21 cellular contexts compared by ENCODE assay signal in genomic region chr6:44093750-44094402, GRCh38. TPM values are rescaled to one million over a fixed set of nuclear protein-coding genes. Genes with fewer than 3 reads are reported as not detected.
DNase-seq lines count a peak whose midpoint lies in the region; ATAC-seq and TF ChIP-seq lines count a peak whose summit lies in the region.
"Had no signal": no experiment of that assay in that cellular context is flagged by ENCODE, and none has a peak within 500 bp of the region (broad histone marks: within the 10 kb centered on the region; RNA-seq: fewer than 3 reads in every experiment).

No MANE protein-coding gene starts in this region.

- ATAC-seq in CD4-positive, CD25-positive, alpha-beta regulatory T cell (ENCODE audit: low read depth in 2 of 2), result no peak
- ATAC-seq in stimulated activated effector memory CD8-positive, alpha-beta T cell treated with anti-CD3 and anti-CD28 coated beads, Interleukin-12 subunit alpha, Interleukin-12 subunit beta, amount 100 ng/mL, for 72 hours, result no peak
- no peak for ATAC-seq in GM21529 (IDR thresholded peaks at IDR 0.05; ENCODE audit: unreplicated experiment)
- ATAC-seq: A549, HCT116 had no signal

- no peak for DNase-seq in CD4-positive, CD25-positive, alpha-beta regulatory T cell
- no peak for DNase-seq in Calu3
- no peak for DNase-seq in hepatocyte (ENCODE audit: low spot score)
- DNase-seq in stimulated activated effector memory CD8-positive, alpha-beta T cell treated with anti-CD3 and anti-CD28 coated beads, Interleukin-12 subunit alpha, Interleukin-12 subunit beta, amount 100 ng/mL, for 72 hours (ENCODE audit: low spot score in 2 of 2), result no peak
- DNase-seq in substantia nigra (lab: John Stamatoyannopoulos, UW), result no peak
- no peak for DNase-seq in AG20443 (ENCODE audit: low spot score)
- DNase-seq: CD8-positive, alpha-beta memory T cell; COR-L47; DMS153; DMS79; GDM1; GOT3; H7; HFFc6; KBM-7 had no signal

- H3K4me1 ChIP-seq in CD4-positive, CD25-positive, alpha-beta regulatory T cell (ENCODE audit: control insufficient read depth, insufficient read depth, low read length, poor library complexity, severe bottlenecking), result no peaks in the 10 kb centered on the region
- H3K4me1 ChIP-seq in hepatocyte (ENCODE audit: insufficient read depth), result peaks cover 16% of the 10 kb centered on the region
- H3K4me1 ChIP-seq: A549 had no signal

- TF ChIP-seq CTCF in Calu3 (IDR thresholded peaks at IDR 0.05; ENCODE audit: unreplicated experiment) (no peak), hepatocyte (IDR thresholded peaks at IDR 0.05; ENCODE audit: poor library complexity) (no peak)

- H3K27me3 ChIP-seq in CD4-positive, CD25-positive, alpha-beta regulatory T cell (ENCODE audit: control insufficient read depth, insufficient read depth, low read length), result no peaks in the 10 kb centered on the region
- H3K27me3 ChIP-seq in hepatocyte, result no peaks in the 10 kb centered on the region
- H3K27me3 ChIP-seq: BLaER1 treated with 17β-estradiol and CSF1 and Interleukin-3, amounts not matched to agents 10 nM and 100 nM had no signal

- peak overlapping the region in 1 of 4 donors; percentile 71 for H3K4me3 Mint-ChIP-seq in CD4-positive, CD25-positive, alpha-beta regulatory T cell
- H3K4me3 Mint-ChIP-seq in Calu3 (ENCODE audit: low read depth, unreplicated experiment), result no peak overlapping the region
- no peak overlapping the region for H3K4me3 Mint-ChIP-seq in stimulated activated effector memory CD8-positive, alpha-beta T cell treated with anti-CD3 and anti-CD28 coated beads, Interleukin-12 subunit alpha, Interleukin-12 subunit beta, amount 100 ng/mL, for 72 hours
- H3K4me3 Mint-ChIP-seq: B cell; CD8-positive, alpha-beta memory T cell; HFFc6; IgD-negative memory B cell had no signal

- no peaks in the 10 kb centered on the region for H3K79me2 ChIP-seq in hepatocyte

- H3K36me3 Mint-ChIP-seq in CD4-positive, CD25-positive, alpha-beta regulatory T cell, result peaks cover 17% of the 10 kb centered on the region
- H3K36me3 Mint-ChIP-seq in Calu3 (ENCODE audit: insufficient read depth, unreplicated experiment), result peaks cover 26% of the 10 kb centered on the region
- H3K36me3 Mint-ChIP-seq in stimulated activated effector memory CD8-positive, alpha-beta T cell treated with anti-CD3 and anti-CD28 coated beads, Interleukin-12 subunit alpha, Interleukin-12 subunit beta, amount 100 ng/mL, for 72 hours, result peaks cover 9% of the 10 kb centered on the region

- no peak overlapping the region for H3K4me3 ChIP-seq in CD4-positive, CD25-positive, alpha-beta regulatory T cell (ENCODE audit: low read depth, low read length)
- H3K4me3 ChIP-seq in hepatocyte, result no peak overlapping the region
- H3K4me3 ChIP-seq: A549; BLaER1 treated with 17β-estradiol and CSF1 and Interleukin-3, amounts not matched to agents 10 nM and 100 nM had no signal

- H3K27ac ChIP-seq in CD4-positive, CD25-positive, alpha-beta regulatory T cell (ENCODE audit: insufficient read depth, low read length, poor library complexity, severe bottlenecking), result no peak overlapping the region
- H3K27ac ChIP-seq in hepatocyte (peak overlapping the region; percentile 71), substantia nigra (ENCODE audit: low read depth, low read length, poor library complexity, severe bottlenecking) (no peak overlapping the region)
- H3K27ac ChIP-seq: A549; BLaER1 treated with 17β-estradiol and CSF1 and Interleukin-3, amounts not matched to agents 10 nM and 100 nM had no signal

- no peaks in the 10 kb centered on the region for H3K9me2 ChIP-seq in hepatocyte (replicated peaks; ENCODE audit: insufficient read depth)

- no peaks in the 10 kb centered on the region for H3K27me3 Mint-ChIP-seq in CD4-positive, CD25-positive, alpha-beta regulatory T cell
- H3K27me3 Mint-ChIP-seq in Calu3 (ENCODE audit: unreplicated experiment), result no peaks in the 10 kb centered on the region
- H3K27me3 Mint-ChIP-seq: B cell; CD8-positive, alpha-beta memory T cell; IgD-negative memory B cell had no signal

- 91% methylated on average over 6 of the region's 6 CpGs for WGBS in hepatocyte (ENCODE audit: low lambda C conversion rate, missing lambda C conversion rate)

- intact Hi-C loops in Calu3 (cut with micrococcal nuclease; ENCODE audit: unreplicated experiment), result no loop called here

- BruUV-seq in Calu3 (replicated peaks; lab: Mats Ljungman, UMichigan), result no TSS peak

- CTCF ChIA-PET in Calu3 (lab: Charles Lee), result interaction anchor here (0.5 to 0.9 kb wide), 5 partner anchors 9 to 1879 kb away, joined by 3 to 22 read pairs (median 7); no protein-coding TSS in a partner anchor

- H3K27ac Mint-ChIP-seq in CD4-positive, CD25-positive, alpha-beta regulatory T cell, result peak overlapping the region in 2 of 3 donors; percentile 7 to 52
- H3K27ac Mint-ChIP-seq in Calu3 (ENCODE audit: unreplicated experiment), result peak overlapping the region; percentile 5
- H3K27ac Mint-ChIP-seq in stimulated activated effector memory CD8-positive, alpha-beta T cell treated with anti-CD3 and anti-CD28 coated beads, Interleukin-12 subunit alpha, Interleukin-12 subunit beta, amount 100 ng/mL, for 72 hours, result peak overlapping the region; percentile 0
- H3K27ac Mint-ChIP-seq: B cell, HFFc6, IgD-negative memory B cell had no signal

- no peak overlapping the region for H3K4me2 ChIP-seq in hepatocyte
- H3K4me2 ChIP-seq: A549; BLaER1 treated with 17β-estradiol and CSF1 and Interleukin-3, amounts not matched to agents 10 nM and 100 nM had no signal

- H3K36me3 ChIP-seq in CD4-positive, CD25-positive, alpha-beta regulatory T cell (ENCODE audit: control insufficient read depth, insufficient read depth, low read length), result no peaks in the 10 kb centered on the region
- no peaks in the 10 kb centered on the region for H3K36me3 ChIP-seq in hepatocyte (replicated peaks; ENCODE audit: insufficient read depth, low read depth)

- no peak overlapping the region for H2AFZ ChIP-seq in hepatocyte

- H4K20me1 ChIP-seq in hepatocyte (ENCODE audit: insufficient read depth, poor library complexity, severe bottlenecking), result no peaks in the 10 kb centered on the region

- no peaks in the 10 kb centered on the region for H3K9me3 ChIP-seq in CD4-positive, CD25-positive, alpha-beta regulatory T cell (ENCODE audit: control insufficient read depth in 2 of 2, low read length in 2 of 2)
- no peaks in the 10 kb centered on the region for H3K9me3 ChIP-seq in hepatocyte (ENCODE audit: low read depth)
- H3K9me3 ChIP-seq: A549; BLaER1 treated with 17β-estradiol and CSF1 and Interleukin-3, amounts not matched to agents 10 nM and 100 nM had no signal

- no peaks in the 10 kb centered on the region for H3K9me3 Mint-ChIP-seq in CD4-positive, CD25-positive, alpha-beta regulatory T cell
- H3K9me3 Mint-ChIP-seq in Calu3 (ENCODE audit: low read depth, unreplicated experiment), result no peaks in the 10 kb centered on the region
- H3K9me3 Mint-ChIP-seq in stimulated activated effector memory CD8-positive, alpha-beta T cell treated with anti-CD3 and anti-CD28 coated beads, Interleukin-12 subunit alpha, Interleukin-12 subunit beta, amount 100 ng/mL, for 72 hours, result no peaks in the 10 kb centered on the region
- H3K9me3 Mint-ChIP-seq: CD8-positive, alpha-beta memory T cell; HFFc6; IgD-negative memory B cell had no signal

- H3K4me1 Mint-ChIP-seq in CD4-positive, CD25-positive, alpha-beta regulatory T cell, result peaks cover 0 to 10% (median 2%) of the 10 kb centered on the region in 4 donors
- peaks cover 27% of the 10 kb centered on the region for H3K4me1 Mint-ChIP-seq in Calu3 (ENCODE audit: low read depth, unreplicated experiment)
- H3K4me1 Mint-ChIP-seq in stimulated activated effector memory CD8-positive, alpha-beta T cell treated with anti-CD3 and anti-CD28 coated beads, Interleukin-12 subunit alpha, Interleukin-12 subunit beta, amount 100 ng/mL, for 72 hours, result peaks cover 5% of the 10 kb centered on the region
- H3K4me1 Mint-ChIP-seq: B cell had no signal

RNA-seq across cellular contexts. Expression of gene MRPL14, which starts 33.4 kb away (rescaled TPM):
- 11.8 TPM for total RNA-seq in CD4-positive, CD25-positive, alpha-beta regulatory T cell
- 100 to 1,000 TPM in 1 of 4 donors, 10 to 100 TPM in 3; 72.3 to 101 (median 86.5) TPM for polyA plus RNA-seq in CD4-positive, CD25-positive, alpha-beta regulatory T cell
- total RNA-seq in Calu3 (2022) (98.9 and 103 TPM in 2 replicates), hepatocyte (58.3 and 64.3 TPM in 2 replicates)
- 106 and 124 TPM in 2 replicates for polyA plus RNA-seq in hepatocyte

RNA-seq across cellular contexts. Expression of gene TMEM63B, which starts 33.5 kb away (rescaled TPM):
- total RNA-seq in CD4-positive, CD25-positive, alpha-beta regulatory T cell, result 20.5 TPM
- polyA plus RNA-seq in CD4-positive, CD25-positive, alpha-beta regulatory T cell, result 1 to 10 TPM; 1.3 to 2.3 (median 1.4) TPM
- total RNA-seq in Calu3 (2022) (84.2 and 86.8 TPM in 2 replicates), hepatocyte (31.8 and 43.5 TPM in 2 replicates)
- 28.7 and 31.4 TPM in 2 replicates for polyA plus RNA-seq in hepatocyte
